In the genomic region with DNA sequence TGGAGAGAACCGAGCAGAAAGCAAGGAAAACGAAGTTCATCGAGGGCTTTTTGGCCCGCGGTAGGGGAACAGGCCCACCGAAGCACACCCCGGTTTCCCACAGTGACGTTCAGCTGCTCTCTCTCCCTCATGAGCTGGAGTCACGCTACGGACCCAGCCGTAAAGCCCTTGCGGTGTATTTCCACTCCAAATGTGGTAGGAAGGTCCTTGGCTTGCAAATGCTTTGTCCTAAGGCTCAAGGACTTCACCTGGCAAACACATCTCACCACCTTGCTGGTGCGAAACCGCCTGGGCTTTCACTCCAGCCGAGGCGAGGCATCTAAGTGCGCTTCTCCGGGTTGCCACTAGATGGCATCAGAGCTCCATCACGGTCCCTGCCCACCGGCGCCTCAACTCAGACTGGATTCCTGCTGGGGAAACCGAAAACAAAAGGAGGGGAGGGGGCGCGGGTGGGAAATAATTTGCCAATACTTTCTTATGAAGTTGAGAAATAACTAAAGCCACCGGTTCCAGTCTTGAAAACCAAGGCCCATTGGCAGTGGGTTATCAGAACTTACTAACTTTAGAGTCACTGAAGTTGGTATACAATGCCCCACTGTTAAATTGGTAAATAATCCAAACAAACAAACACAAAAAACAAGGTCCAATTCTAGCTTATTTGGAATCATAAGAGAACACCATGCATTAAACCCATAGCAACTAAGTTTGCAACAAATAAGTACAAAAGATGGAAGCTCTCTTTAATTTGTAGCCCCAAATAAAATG, we compare ENCODE assay signal across 9 cellular contexts. TPM values are rescaled to one million over a fixed set of nuclear protein-coding genes. Genes with fewer than 3 reads are reported as not detected.
A peak's percentile ranks its signal among the peaks of the same experiment; 100 is the strongest.
DNase-seq lines count a peak whose midpoint lies in the region; ATAC-seq and TF ChIP-seq lines count a peak whose summit lies in the region.
"Had no signal": no experiment of that assay in that cellular context is flagged by ENCODE, and none has a peak within 500 bp of the region (broad histone marks: within the 10 kb centered on the region; RNA-seq: fewer than 3 reads in every experiment).

No MANE protein-coding gene starts in this region.

- DNase-seq in Caco-2 (peak; percentile 60 to 78), H4 (ENCODE audit: low spot score) (peak; percentile 33), NCI-H345 treated with DMSO at 0.1 percent for 48 hours (lab: John Stamatoyannopoulos, UW; ENCODE audit: unreplicated experiment) (peak; percentile 11), mucosa of gallbladder (ENCODE audit: low spot score) (peak; percentile 55), NCI-H1694 (lab: John Stamatoyannopoulos, UW) (no peak)
- DNase-seq in activated CD8-positive, alpha-beta T cell treated with anti-CD3 and anti-CD28 coated beads for 36 hours = peak; percentile 67
- DNase-seq in effector memory CD8-positive, alpha-beta T cell = peak; percentile 60 to 69 (median 68)
- DNase-seq in stimulated activated effector memory CD8-positive, alpha-beta T cell treated with anti-CD3 and anti-CD28 coated beads, Interleukin-12 subunit alpha, Interleukin-12 subunit beta, amount 100 ng/mL, for 72 hours (ENCODE audit: low spot score in 2 of 2) = peak; percentile 57 to 72

- peaks cover 9% of the 10 kb centered on the region for H3K9me3 Mint-ChIP-seq in Caco-2 (ENCODE audit: unreplicated experiment)
- no peaks in the 10 kb centered on the region for H3K9me3 Mint-ChIP-seq in activated CD8-positive, alpha-beta T cell treated with anti-CD3 and anti-CD28 coated beads for 36 hours
- no peaks in the 10 kb centered on the region for H3K9me3 Mint-ChIP-seq in effector memory CD8-positive, alpha-beta T cell
- no peaks in the 10 kb centered on the region for H3K9me3 Mint-ChIP-seq in stimulated activated effector memory CD8-positive, alpha-beta T cell treated with anti-CD3 and anti-CD28 coated beads, Interleukin-12 subunit alpha, Interleukin-12 subunit beta, amount 100 ng/mL, for 72 hours

- POLR2A ChIA-PET in Caco-2 (lab: Charles Lee) = no interaction called here
- POLR2A ChIA-PET in activated CD8-positive, alpha-beta T cell treated with anti-CD3 and anti-CD28 coated beads for 36 hours (lab: Charles Lee) = interaction anchor here (1.5 kb wide), 1 partner anchor 10 kb away, joined by 4 read pairs; no protein-coding TSS in a partner anchor

- H3K27me3 ChIP-seq in Caco-2 (replicated peaks; ENCODE audit: control insufficient read depth, insufficient read depth, low read length) = no peaks in the 10 kb centered on the region
- H3K27me3 ChIP-seq: SJSA1 had no signal

- no peaks in the 10 kb centered on the region for H3K9me3 ChIP-seq in Caco-2
- H3K9me3 ChIP-seq: SJSA1 had no signal

- peaks cover 21% of the 10 kb centered on the region for H3K4me1 ChIP-seq in Caco-2

- no peaks in the 10 kb centered on the region for H3K36me3 ChIP-seq in Caco-2 (ENCODE audit: control insufficient read depth, insufficient read depth, low read length)
- H3K36me3 ChIP-seq: SJSA1 had no signal

- H3K4me3 ChIP-seq in Caco-2 (ENCODE audit: low read depth, low read length) = no peak overlapping the region
- H3K4me3 ChIP-seq: SJSA1 had no signal

- H3K27ac Mint-ChIP-seq in Caco-2 (ENCODE audit: unreplicated experiment) = no peak overlapping the region
- H3K27ac Mint-ChIP-seq in activated CD8-positive, alpha-beta T cell treated with anti-CD3 and anti-CD28 coated beads for 36 hours = no peak overlapping the region
- H3K27ac Mint-ChIP-seq in effector memory CD8-positive, alpha-beta T cell = no peak overlapping the region
- no peak overlapping the region for H3K27ac Mint-ChIP-seq in stimulated activated effector memory CD8-positive, alpha-beta T cell treated with anti-CD3 and anti-CD28 coated beads, Interleukin-12 subunit alpha, Interleukin-12 subunit beta, amount 100 ng/mL, for 72 hours

- H3K36me3 Mint-ChIP-seq in Caco-2 (ENCODE audit: insufficient read depth, unreplicated experiment) = peaks cover 4% of the 10 kb centered on the region
- no peaks in the 10 kb centered on the region for H3K36me3 Mint-ChIP-seq in activated CD8-positive, alpha-beta T cell treated with anti-CD3 and anti-CD28 coated beads for 36 hours (ENCODE audit: low read depth)
- no peaks in the 10 kb centered on the region for H3K36me3 Mint-ChIP-seq in effector memory CD8-positive, alpha-beta T cell (ENCODE audit: insufficient read depth)
- no peaks in the 10 kb centered on the region for H3K36me3 Mint-ChIP-seq in stimulated activated effector memory CD8-positive, alpha-beta T cell treated with anti-CD3 and anti-CD28 coated beads, Interleukin-12 subunit alpha, Interleukin-12 subunit beta, amount 100 ng/mL, for 72 hours

- ATAC-seq in activated CD8-positive, alpha-beta T cell treated with anti-CD3 and anti-CD28 coated beads for 36 hours = peak; percentile 80
- ATAC-seq in effector memory CD8-positive, alpha-beta T cell (replicated peaks) = peak; percentile 87
- ATAC-seq in stimulated activated effector memory CD8-positive, alpha-beta T cell treated with anti-CD3 and anti-CD28 coated beads, Interleukin-12 subunit alpha, Interleukin-12 subunit beta, amount 100 ng/mL, for 72 hours = peak; percentile 73

- peak; percentile 85 to 94 for TF ChIP-seq CTCF in Caco-2 (IDR thresholded peaks at IDR 0.05; ENCODE audit: insufficient read depth in 1 of 2, low read depth in 1 of 2, low read length in 1 of 2, severe bottlenecking in 1 of 2, unreplicated experiment in 1 of 2)
- peak; percentile 92 for TF ChIP-seq CTCF in activated CD8-positive, alpha-beta T cell treated with anti-CD3 and anti-CD28 coated beads for 36 hours (IDR thresholded peaks at IDR 0.05)

- CTCF ChIA-PET in Caco-2 (lab: Charles Lee) = interaction anchor here (0.7 to 3.1 kb wide), 3 partner anchors 73 to 758 kb away, joined by 3 to 9 read pairs (median 3); no protein-coding TSS in a partner anchor
- CTCF ChIA-PET in activated CD8-positive, alpha-beta T cell treated with anti-CD3 and anti-CD28 coated beads for 36 hours (lab: Charles Lee) = interaction anchor here (0.7 to 5.0 kb wide), 48 partner anchors 10 to 1173 kb away, joined by 3 to 53 read pairs (median 4); partner anchors contain the start of genes FOXC1 and MYLK4

- H3K4me3 Mint-ChIP-seq in Caco-2 (ENCODE audit: unreplicated experiment) = peak overlapping the region; percentile 23
- H3K4me3 Mint-ChIP-seq in activated CD8-positive, alpha-beta T cell treated with anti-CD3 and anti-CD28 coated beads for 36 hours = no peak overlapping the region
- peak overlapping the region in 1 of 2 donors; percentile 14 for H3K4me3 Mint-ChIP-seq in effector memory CD8-positive, alpha-beta T cell
- H3K4me3 Mint-ChIP-seq in stimulated activated effector memory CD8-positive, alpha-beta T cell treated with anti-CD3 and anti-CD28 coated beads, Interleukin-12 subunit alpha, Interleukin-12 subunit beta, amount 100 ng/mL, for 72 hours = no peak overlapping the region

- H3K27me3 Mint-ChIP-seq in Caco-2 (ENCODE audit: insufficient read depth, unreplicated experiment) = peaks cover 5% of the 10 kb centered on the region
- peaks cover 48% of the 10 kb centered on the region for H3K27me3 Mint-ChIP-seq in activated CD8-positive, alpha-beta T cell treated with anti-CD3 and anti-CD28 coated beads for 36 hours
- H3K27me3 Mint-ChIP-seq in effector memory CD8-positive, alpha-beta T cell = peaks cover 63 to 84% of the 10 kb centered on the region in 2 donors

- peaks cover 17% of the 10 kb centered on the region for H3K4me1 Mint-ChIP-seq in Caco-2 (ENCODE audit: low read depth, unreplicated experiment)
- H3K4me1 Mint-ChIP-seq in activated CD8-positive, alpha-beta T cell treated with anti-CD3 and anti-CD28 coated beads for 36 hours (ENCODE audit: low read depth) = no peaks in the 10 kb centered on the region
- H3K4me1 Mint-ChIP-seq in effector memory CD8-positive, alpha-beta T cell (ENCODE audit: low read depth in 2 of 2) = peaks cover 3 to 4% of the 10 kb centered on the region in 2 donors
- H3K4me1 Mint-ChIP-seq in stimulated activated effector memory CD8-positive, alpha-beta T cell treated with anti-CD3 and anti-CD28 coated beads, Interleukin-12 subunit alpha, Interleukin-12 subunit beta, amount 100 ng/mL, for 72 hours = no peaks in the 10 kb centered on the region

- intact Hi-C loops in Caco-2 (cut with micrococcal nuclease; ENCODE audit: unreplicated experiment) = loop anchor here (1.0 to 5.0 kb wide), 6 partner anchors 74 to 1038 kb away; no protein-coding TSS in a partner anchor
- intact Hi-C loops in activated CD8-positive, alpha-beta T cell treated with anti-CD3 and anti-CD28 coated beads for 36 hours (cut with micrococcal nuclease) = loop anchor here (2.0 to 10.0 kb wide), 4 partner anchors 601 to 1159 kb away; partner anchors contain the start of gene MYLK4

- no TSS peak for BruUV-seq in Caco-2 (replicated peaks; lab: Mats Ljungman, UMichigan)

RNA-seq across cellular contexts. Expression of gene FOXC1, which starts 13.4 kb away (rescaled TPM):
- total RNA-seq in Caco-2 (2022) = 6.8 and 7.1 TPM in 2 replicates
- total RNA-seq in H4 (2014; rRNA removed; shearing (Covaris generic)) = 4.8 and 4.9 TPM in 2 replicates
- under 1 TPM in 1 of 2 experiments, not detected in 1; 0.16 TPM for total RNA-seq in activated CD8-positive, alpha-beta T cell treated with anti-CD3 and anti-CD28 coated beads for 36 hours
- 9.5 TPM for total RNA-seq in mucosa of gallbladder
